In genomic region chr7:151954866-151955820, GRCh38 we compare ENCODE assay signal across 19 cellular contexts. TPM values are rescaled to one million over a fixed set of nuclear protein-coding genes. Genes with fewer than 3 reads are reported as not detected.
A peak's percentile ranks its signal among the peaks of the same experiment; 100 is the strongest.
DNase-seq lines count a peak whose midpoint lies in the region; ATAC-seq and TF ChIP-seq lines count a peak whose summit lies in the region.
"Had no signal": no experiment of that assay in that cellular context is flagged by ENCODE, and none has a peak within 500 bp of the region (broad histone marks: within the 10 kb centered on the region; RNA-seq: fewer than 3 reads in every experiment).

No MANE protein-coding gene starts in this region.

- intact Hi-C loops in body of pancreas (cut with DNase I), result no loop called here
- intact Hi-C loops in heart right ventricle (cut with DNase I), result no loop called here
- intact Hi-C loops in upper lobe of right lung (cut with DNase I), result no loop called here

- H3K27me3 Mint-ChIP-seq in osteocyte (ENCODE audit: unreplicated experiment), result peaks cover 33% of the 10 kb centered on the region
- no peaks in the 10 kb centered on the region for H3K27me3 Mint-ChIP-seq in WTC11 (ENCODE audit: low read depth)
- H3K27me3 Mint-ChIP-seq: activated naive CD8-positive, alpha-beta T cell; central memory CD8-positive, alpha-beta T cell had no signal

- no peaks in the 10 kb centered on the region for H3K9me3 ChIP-seq in body of pancreas
- H3K9me3 ChIP-seq in heart right ventricle, result peaks cover 0 to 3% (median 0%) of the 10 kb centered on the region in 11 donors
- H3K9me3 ChIP-seq in upper lobe of right lung, result no peaks in the 10 kb centered on the region

- H3K36me3 Mint-ChIP-seq in osteocyte (ENCODE audit: unreplicated experiment) (no peaks in the 10 kb centered on the region), WTC11 (peaks cover 2% of the 10 kb centered on the region; the same call in 1 of the 2 replicates)
- H3K36me3 Mint-ChIP-seq: activated naive CD8-positive, alpha-beta T cell; stimulated activated effector memory CD8-positive, alpha-beta T cell treated with anti-CD3 and anti-CD28 coated beads, Interleukin-12 subunit alpha, Interleukin-12 subunit beta, amount 100 ng/mL, for 72 hours had no signal

- H3K4me1 Mint-ChIP-seq in osteocyte (ENCODE audit: unreplicated experiment), result no peaks in the 10 kb centered on the region
- H3K4me1 Mint-ChIP-seq in WTC11, result peaks cover 7% of the 10 kb centered on the region
- H3K4me1 Mint-ChIP-seq: CD4-positive, alpha-beta memory T cell; central memory CD8-positive, alpha-beta T cell; stimulated activated effector memory CD8-positive, alpha-beta T cell treated with anti-CD3 and anti-CD28 coated beads, Interleukin-12 subunit alpha, Interleukin-12 subunit beta, amount 100 ng/mL, for 72 hours had no signal

- H3K36me3 ChIP-seq in body of pancreas (replicated peaks in 1 of 2; ENCODE audit: insufficient read depth in 1 of 2, low read depth in 2 of 2) (no peaks in the 10 kb centered on the region), heart right ventricle (no peaks in the 10 kb centered on the region), upper lobe of right lung (no peaks in the 10 kb centered on the region)

- H3K4me3 Mint-ChIP-seq in osteocyte (ENCODE audit: unreplicated experiment) (no peak overlapping the region), WTC11 (no peak overlapping the region)
- H3K4me3 Mint-ChIP-seq: activated naive CD8-positive, alpha-beta T cell; CD4-positive, alpha-beta memory T cell; central memory CD8-positive, alpha-beta T cell; naive thymus-derived CD8-positive, alpha-beta T cell; stimulated activated effector memory CD8-positive, alpha-beta T cell treated with anti-CD3 and anti-CD28 coated beads, Interleukin-12 subunit alpha, Interleukin-12 subunit beta, amount 100 ng/mL, for 72 hours; T-helper 2 cell treated with Interferon-gamma antibody and Interleukin-4, amounts not matched to agents 5 μg/mL and 100 μg/mL, for 36 hours had no signal

- no peaks in the 10 kb centered on the region for H3K4me1 ChIP-seq in body of pancreas
- no peaks in the 10 kb centered on the region for H3K4me1 ChIP-seq in heart right ventricle
- no peaks in the 10 kb centered on the region for H3K4me1 ChIP-seq in upper lobe of right lung

- WGBS in body of pancreas, 2 donors, result 72 to 75% methylated on average over 20 of the region's 20 CpGs
- 64 to 70% methylated on average over 20 of the region's 20 CpGs for WGBS in heart right ventricle, 2 donors

- DNase-seq in body of pancreas (peak in 3 of 4 donors; percentile 35 to 51 (median 38)), heart right ventricle (peak; percentile 52), osteocyte (ENCODE audit: extremely low spot score, unreplicated experiment) (peak; percentile 40), upper lobe of right lung (no peak), WTC11 (ENCODE audit: low spot score) (no peak)
- no peak for DNase-seq in activated CD4-positive, CD25-positive, alpha-beta regulatory T cell treated with anti-CD3 and anti-CD28 coated beads, Interleukin-2, amount 50 U/mL, for 72 hours
- DNase-seq: activated CD4-positive, alpha-beta T cell treated with anti-CD3 and anti-CD28 coated beads for 48 hours; activated T-cell treated with anti-CD3 and anti-CD28 coated beads for 4 hours; CD4-positive, alpha-beta memory T cell; MM.1S; naive thymus-derived CD8-positive, alpha-beta T cell; NCI-H82 had no signal

- ATAC-seq in body of pancreas, result peak; percentile 62
- ATAC-seq in heart right ventricle, result peak; percentile 38 to 85 (median 68)
- no peak for ATAC-seq in upper lobe of right lung
- ATAC-seq in WTC11, result no peak
- ATAC-seq in HG03135 (IDR thresholded peaks at IDR 0.05; ENCODE audit: unreplicated experiment), result no peak
- ATAC-seq: naive thymus-derived CD8-positive, alpha-beta T cell; stimulated activated effector memory CD8-positive, alpha-beta T cell treated with anti-CD3 and anti-CD28 coated beads, Interleukin-12 subunit alpha, Interleukin-12 subunit beta, amount 100 ng/mL, for 72 hours had no signal

- H3K9me3 Mint-ChIP-seq in osteocyte (ENCODE audit: unreplicated experiment), result no peaks in the 10 kb centered on the region
- peaks cover 12% of the 10 kb centered on the region for H3K9me3 Mint-ChIP-seq in WTC11
- H3K9me3 Mint-ChIP-seq: central memory CD8-positive, alpha-beta T cell; stimulated activated effector memory CD8-positive, alpha-beta T cell treated with anti-CD3 and anti-CD28 coated beads, Interleukin-12 subunit alpha, Interleukin-12 subunit beta, amount 100 ng/mL, for 72 hours; T-helper 2 cell treated with Interferon-gamma antibody and Interleukin-4, amounts not matched to agents 5 μg/mL and 100 μg/mL, for 36 hours had no signal

- H3K27me3 ChIP-seq in body of pancreas, result no peaks in the 10 kb centered on the region
- no peaks in the 10 kb centered on the region for H3K27me3 ChIP-seq in heart right ventricle
- no peaks in the 10 kb centered on the region for H3K27me3 ChIP-seq in upper lobe of right lung

- no peak for TF ChIP-seq CTCF in body of pancreas (IDR thresholded peaks at IDR 0.05)
- TF ChIP-seq CTCF in heart right ventricle (IDR thresholded peaks at IDR 0.05), result no peak
- no peak for TF ChIP-seq CTCF in osteocyte (IDR thresholded peaks at IDR 0.05)
- no peak for TF ChIP-seq CTCF in upper lobe of right lung (IDR thresholded peaks at IDR 0.05)
- TF ChIP-seq CTCF in WTC11 (IDR thresholded peaks at IDR 0.05), result no peak

- H3K27ac Mint-ChIP-seq in osteocyte (ENCODE audit: unreplicated experiment) (no peak overlapping the region), WTC11 (no peak overlapping the region)
- H3K27ac Mint-ChIP-seq: activated naive CD8-positive, alpha-beta T cell; CD4-positive, alpha-beta memory T cell; naive thymus-derived CD8-positive, alpha-beta T cell; stimulated activated effector memory CD8-positive, alpha-beta T cell treated with anti-CD3 and anti-CD28 coated beads, Interleukin-12 subunit alpha, Interleukin-12 subunit beta, amount 100 ng/mL, for 72 hours; T-helper 2 cell treated with Interferon-gamma antibody and Interleukin-4, amounts not matched to agents 5 μg/mL and 100 μg/mL, for 36 hours had no signal

- H3K27ac ChIP-seq in body of pancreas (peak overlapping the region in 1 of 4 donors; percentile 39), heart right ventricle (peak overlapping the region in 5 of 10 donors; percentile 9 to 48 (median 40)), upper lobe of right lung (peak overlapping the region; percentile 51)

- no peak overlapping the region for H3K4me3 ChIP-seq in body of pancreas
- H3K4me3 ChIP-seq in heart right ventricle, result peak overlapping the region in 6 of 10 donors; percentile 3 to 31 (median 18)
- peak overlapping the region; percentile 19 for H3K4me3 ChIP-seq in upper lobe of right lung
- H3K4me3 ChIP-seq: skin epidermis had no signal

- no peak for TF ChIP-seq POLR2A in body of pancreas (IDR thresholded peaks at IDR 0.05)

- CTCF ChIA-PET in WTC11 (lab: Charles Lee), result no interaction called here

- POLR2A ChIA-PET in WTC11 (lab: Charles Lee), result no interaction called here

TF ChIP-seq in WTC11, 78 proteins besides CTCF, POLR2A, EP300 and RAD21:
- no peak for TF ChIP-seq ZNF423 (CRISPR knock-in tag; IDR thresholded peaks at IDR 0.05)
- no peak for TF ChIP-seq SP1 (CRISPR knock-in tag; conservative IDR thresholded peaks at IDR 0.05)
- TF ChIP-seq OVOL2 (CRISPR knock-in tag; IDR thresholded peaks at IDR 0.05; ENCODE audit: borderline replicate concordance), result no peak
- no peak for TF ChIP-seq TP53 (CRISPR knock-in tag; IDR thresholded peaks at IDR 0.05)
- TF ChIP-seq ESRRA (CRISPR knock-in tag; IDR thresholded peaks at IDR 0.05; ENCODE audit: borderline replicate concordance), result no peak
- no peak for TF ChIP-seq ATF6 (CRISPR knock-in tag; IDR thresholded peaks at IDR 0.05)
- no peak for TF ChIP-seq E2F5 (CRISPR knock-in tag; IDR thresholded peaks at IDR 0.05)
- no peak for TF ChIP-seq CDX4 (CRISPR knock-in tag; IDR thresholded peaks at IDR 0.05; ENCODE audit: borderline replicate concordance)

RNA-seq across cellular contexts. Expression of gene GALNTL5, which starts 1.1 kb away (rescaled TPM):
- total RNA-seq in body of pancreas (not detected), heart right ventricle (under 1 TPM in 1 of 10 donors, not detected in 9; 0.17 TPM), osteocyte (not detected in 2 replicates), upper lobe of right lung (not detected), WTC11 (2021) (not detected in 3 replicates)
- polyA plus RNA-seq in heart right ventricle, result not detected
- total RNA-seq: CD4-positive, alpha-beta memory T cell; kidney epithelial cell; naive thymus-derived CD8-positive, alpha-beta T cell had no signal
- polyA plus RNA-seq: CD4-positive, alpha-beta memory T cell; naive thymus-derived CD8-positive, alpha-beta T cell had no signal

Comparison
In these comparisons a context has a peak if more than half of its experiments do, and no peak if none do; other contexts are left out.
1. ATAC-seq: peak in body of pancreas (single experiment) and heart right ventricle (8 of 8); none in upper lobe of right lung (single experiment), WTC11 (single experiment) and HG03135 (single experiment).
2. DNase-seq: peak in body of pancreas (3 of 4), heart right ventricle (2 of 2) and osteocyte (single experiment); none in upper lobe of right lung (single experiment), activated CD4-positive, CD25-positive, alpha-beta regulatory T cell treated with anti-CD3 and anti-CD28 coated beads, Interleukin-2, amount 50 U/mL, for 72 hours (single experiment) and WTC11 (single experiment).
3. H3K4me3 ChIP-seq: peak in heart right ventricle (6 of 10) and upper lobe of right lung (single experiment); none in body of pancreas (0 of 2).